ENCODE assay signal across 9 cellular contexts in genomic region chr7:112510032-112510742, GRCh38. TPM values are rescaled to one million over a fixed set of nuclear protein-coding genes. Genes with fewer than 3 reads are reported as not detected.
DNase-seq lines count a peak whose midpoint lies in the region; ATAC-seq and TF ChIP-seq lines count a peak whose summit lies in the region.
"Had no signal": no experiment of that assay in that cellular context is flagged by ENCODE, and none has a peak within 500 bp of the region (broad histone marks: within the 10 kb centered on the region; RNA-seq: fewer than 3 reads in every experiment).

No MANE protein-coding gene starts in this region.

- TF ChIP-seq CTCF in progenitor cell of endocrine pancreas (IDR thresholded peaks at IDR 0.05; ENCODE audit: unreplicated experiment) (no peak), esophagus muscularis mucosa (IDR thresholded peaks at IDR 0.05) (no peak)

- no peak for TF ChIP-seq EP300 in esophagus muscularis mucosa (IDR thresholded peaks at IDR 0.05)

- peaks cover 14% of the 10 kb centered on the region for H3K4me1 ChIP-seq in adipocyte (ENCODE audit: control insufficient read depth, insufficient read depth, low read length)
- peaks cover 0 to 2% (median 0%) of the 10 kb centered on the region in 4 donors for H3K4me1 ChIP-seq in esophagus muscularis mucosa

- no peak overlapping the region for H3K27ac ChIP-seq in esophagus muscularis mucosa (replicated peaks in 1 of 4)
- H3K27ac ChIP-seq: SK-N-MC had no signal

- no peaks in the 10 kb centered on the region for H3K9me3 Mint-ChIP-seq in activated T-cell treated with anti-CD3 and anti-CD28 coated beads, Interleukin-2, amount 50 U/mL, for 24 hours
- H3K9me3 Mint-ChIP-seq in stimulated activated memory B cell treated with anti-CD40 and anti-IgM and Interleukin-4, amounts not matched to agents 10 μg/mL and 1 μg/mL and 100 μg/mL, for 72 hours, result no peaks in the 10 kb centered on the region
- H3K9me3 Mint-ChIP-seq in progenitor cell of endocrine pancreas (ENCODE audit: low read depth), result no peaks in the 10 kb centered on the region

- intact Hi-C loops in esophagus muscularis mucosa (cut with DNase I), result no loop called here

- H3K27ac Mint-ChIP-seq in activated T-cell treated with anti-CD3 and anti-CD28 coated beads, Interleukin-2, amount 50 U/mL, for 24 hours, result peak overlapping the region; percentile 20
- H3K27ac Mint-ChIP-seq in stimulated activated memory B cell treated with anti-CD40 and anti-IgM and Interleukin-4, amounts not matched to agents 10 μg/mL and 1 μg/mL and 100 μg/mL, for 72 hours, result no peak overlapping the region
- no peak overlapping the region for H3K27ac Mint-ChIP-seq in progenitor cell of endocrine pancreas

- H3K36me3 ChIP-seq in adipocyte (ENCODE audit: control insufficient read depth, insufficient read depth, low read length, severe bottlenecking) (no peaks in the 10 kb centered on the region), esophagus muscularis mucosa (no peaks in the 10 kb centered on the region)

- H3K27me3 ChIP-seq in adipocyte (replicated peaks; ENCODE audit: control insufficient read depth, insufficient read depth, low read length), result no peaks in the 10 kb centered on the region
- no peaks in the 10 kb centered on the region for H3K27me3 ChIP-seq in esophagus muscularis mucosa

- H3K27me3 Mint-ChIP-seq in activated T-cell treated with anti-CD3 and anti-CD28 coated beads, Interleukin-2, amount 50 U/mL, for 24 hours, result peaks cover 7% of the 10 kb centered on the region
- no peaks in the 10 kb centered on the region for H3K27me3 Mint-ChIP-seq in stimulated activated memory B cell treated with anti-CD40 and anti-IgM and Interleukin-4, amounts not matched to agents 10 μg/mL and 1 μg/mL and 100 μg/mL, for 72 hours
- H3K27me3 Mint-ChIP-seq in progenitor cell of endocrine pancreas, result peaks cover 19% of the 10 kb centered on the region

- WGBS in esophagus muscularis mucosa, result 85% methylated on average over 5 of the region's 5 CpGs

- no peak overlapping the region for H3K4me3 Mint-ChIP-seq in activated T-cell treated with anti-CD3 and anti-CD28 coated beads, Interleukin-2, amount 50 U/mL, for 24 hours
- no peak overlapping the region for H3K4me3 Mint-ChIP-seq in stimulated activated memory B cell treated with anti-CD40 and anti-IgM and Interleukin-4, amounts not matched to agents 10 μg/mL and 1 μg/mL and 100 μg/mL, for 72 hours
- no peak overlapping the region for H3K4me3 Mint-ChIP-seq in progenitor cell of endocrine pancreas (ENCODE audit: low read depth)

- peak; percentile 70 for ATAC-seq in HG03095 (IDR thresholded peaks at IDR 0.05; ENCODE audit: unreplicated experiment)
- peak; percentile 75 for ATAC-seq in stimulated activated memory B cell treated with anti-CD40 and anti-IgM and Interleukin-4, amounts not matched to agents 10 μg/mL and 1 μg/mL and 100 μg/mL, for 72 hours

- DNase-seq in activated T-cell treated with anti-CD3 and anti-CD28 coated beads, Interleukin-2, amount 50 U/mL, for 24 hours, result peak; percentile 31
- no peak for DNase-seq in activated T-cell treated with anti-CD3 and anti-CD28 coated beads, Interleukin-2, amount 50 U/mL, for 1 hour
- peak; percentile 62 for DNase-seq in adipocyte (ENCODE audit: low read depth)
- no peak for DNase-seq in medulla oblongata (ENCODE audit: extremely low spot score)
- DNase-seq in progenitor cell of endocrine pancreas (ENCODE audit: low spot score, unreplicated experiment), result no peak
- DNase-seq in esophagus muscularis mucosa (ENCODE audit: extremely low spot score), result no peak

- H3K4me3 ChIP-seq in adipocyte (ENCODE audit: low read length) (no peak overlapping the region), esophagus muscularis mucosa (no peak overlapping the region)
- H3K4me3 ChIP-seq: SK-N-MC had no signal

- peaks cover 13% of the 10 kb centered on the region for H3K4me1 Mint-ChIP-seq in activated T-cell treated with anti-CD3 and anti-CD28 coated beads, Interleukin-2, amount 50 U/mL, for 24 hours (ENCODE audit: low read depth)
- H3K4me1 Mint-ChIP-seq in stimulated activated memory B cell treated with anti-CD40 and anti-IgM and Interleukin-4, amounts not matched to agents 10 μg/mL and 1 μg/mL and 100 μg/mL, for 72 hours, result peaks cover 6% of the 10 kb centered on the region
- peaks cover 15% of the 10 kb centered on the region for H3K4me1 Mint-ChIP-seq in progenitor cell of endocrine pancreas (ENCODE audit: low read depth)

- no peak for TF ChIP-seq POLR2A in esophagus muscularis mucosa (IDR thresholded peaks at IDR 0.05; ENCODE audit: low read depth)

- H3K9ac ChIP-seq in adipocyte (ENCODE audit: low read length), result no peak overlapping the region

- H3K9me3 ChIP-seq in adipocyte (ENCODE audit: control insufficient read depth, low read length), result no peaks in the 10 kb centered on the region
- H3K9me3 ChIP-seq in esophagus muscularis mucosa, result no peaks in the 10 kb centered on the region

- no peaks in the 10 kb centered on the region for H3K36me3 Mint-ChIP-seq in activated T-cell treated with anti-CD3 and anti-CD28 coated beads, Interleukin-2, amount 50 U/mL, for 24 hours (ENCODE audit: low read depth)
- H3K36me3 Mint-ChIP-seq in stimulated activated memory B cell treated with anti-CD40 and anti-IgM and Interleukin-4, amounts not matched to agents 10 μg/mL and 1 μg/mL and 100 μg/mL, for 72 hours, result no peaks in the 10 kb centered on the region
- no peaks in the 10 kb centered on the region for H3K36me3 Mint-ChIP-seq in progenitor cell of endocrine pancreas (ENCODE audit: insufficient read depth)

RNA-seq across cellular contexts. Expression of gene LSMEM1, which starts 29.4 kb away (rescaled TPM):
- total RNA-seq in progenitor cell of endocrine pancreas (3.6 and 4.6 TPM in 2 replicates), esophagus muscularis mucosa (1 to 10 TPM in 1 of 4 donors, under 1 TPM in 3; 0.75 to 2.1 (median 0.91) TPM)

RNA-seq across cellular contexts. Expression of gene IFRD1, which starts 59.9 kb away (rescaled TPM):
- total RNA-seq in progenitor cell of endocrine pancreas (76.6 and 82.4 TPM in 2 replicates), esophagus muscularis mucosa (10 to 100 TPM; 36.9 to 51.5 (median 48.0) TPM)

Comparison
In these comparisons a context has a peak if more than half of its experiments do, and no peak if none do; other contexts are left out.
1. DNase-seq: peak in activated T-cell treated with anti-CD3 and anti-CD28 coated beads, Interleukin-2, amount 50 U/mL, for 24 hours (single experiment) and adipocyte (single experiment); none in activated T-cell treated with anti-CD3 and anti-CD28 coated beads, Interleukin-2, amount 50 U/mL, for 1 hour (single experiment), medulla oblongata (single experiment), progenitor cell of endocrine pancreas (single experiment) and esophagus muscularis mucosa (single experiment).